In genomic region chr2:169439900-169440299, GRCh38 we compare ENCODE assay signal across 7 cellular contexts.
"Had no signal": no experiment of that assay in that cellular context is flagged by ENCODE, and none has a peak within 500 bp of the region (broad histone marks: within the 10 kb centered on the region; RNA-seq: fewer than 3 reads in every experiment).

No MANE protein-coding gene starts in this region.

- ATAC-seq: HepG2 had no signal

- H3K4me1 Mint-ChIP-seq: IgD-negative memory B cell had no signal

- H3K27ac Mint-ChIP-seq: H9, IgD-negative memory B cell had no signal

- FAIRE-seq: H54, HepG2 had no signal

- H3K27ac ChIP-seq: HL-60 had no signal

- H3K36me3 Mint-ChIP-seq: IgD-negative memory B cell had no signal

- H3K4me3 Mint-ChIP-seq: H9, IgD-negative memory B cell had no signal

- H3K9me3 Mint-ChIP-seq: H9 had no signal

- DNase-seq: GOT3, H9, HCEC 1CT had no signal
